9 cellular contexts compared by ENCODE assay signal in genomic region chr17:1362065-1362848, GRCh38. TPM values are rescaled to one million over a fixed set of nuclear protein-coding genes. Genes with fewer than 3 reads are reported as not detected.
DNase-seq lines count a peak whose midpoint lies in the region; ATAC-seq, FAIRE-seq and TF ChIP-seq lines count a peak whose summit lies in the region.
"Had no signal": no experiment of that assay in that cellular context is flagged by ENCODE, and none has a peak within 500 bp of the region (broad histone marks: within the 10 kb centered on the region; RNA-seq: fewer than 3 reads in every experiment).

No MANE protein-coding gene starts in this region.

- peaks cover 61% of the 10 kb centered on the region for H4K20me1 ChIP-seq in Karpas-422 (ENCODE audit: insufficient read depth, low read depth, low read length)
- H4K20me1 ChIP-seq in GM12878 (ENCODE audit: control insufficient read depth, insufficient read depth), result peaks cover 3% of the 10 kb centered on the region; the same call in 1 of the 2 replicates

- intact Hi-C loops in CD4-positive, alpha-beta T cell (cut with DNase I, micrococcal nuclease), result no loop called here
- intact Hi-C loops in GM12878 (cut with micrococcal nuclease; ENCODE audit: unreplicated experiment), result no loop called here

- no peak for TF ChIP-seq RAD21 in GM12878 (IDR thresholded peaks at IDR 0.05; ENCODE audit: insufficient read depth, low read depth, low read length)

- ATAC-seq in CD4-positive, alpha-beta T cell (ENCODE audit: poor library complexity), result peak; percentile 78
- ATAC-seq in GM12878 (0 out of 3 replicates have a peak, but pooled peaks have one; percentile 18), GM18858 (IDR thresholded peaks at IDR 0.05; ENCODE audit: unreplicated experiment) (no peak)

- no peak for TF ChIP-seq CTCF in CD4-positive, alpha-beta T cell (IDR thresholded peaks at IDR 0.05)
- no peak for TF ChIP-seq CTCF in GM12878 (IDR thresholded peaks at IDR 0.05 in 2 of 3, conservative IDR thresholded peaks at IDR 0.05 in 1 of 3; ENCODE audit: control insufficient read depth in 2 of 3, extremely low read depth in 1 of 3, insufficient read depth in 1 of 3, low read depth in 3 of 3, low read length in 3 of 3)
- TF ChIP-seq CTCF in neural crest cell (conservative IDR thresholded peaks at IDR 0.05), result no peak

- RAD21 ChIA-PET in GM12878 (lab: Charles Lee; ENCODE audit: unreplicated experiment), result interaction anchor here (0.7 to 2.5 kb wide), 9 partner anchors 9 to 268 kb away, joined by 3 to 29 read pairs (median 4); partner anchors contain the start of genes CRK and INPP5K

- H3K4me1 Mint-ChIP-seq in CD4-positive, alpha-beta T cell (ENCODE audit: low read depth), result peaks cover 67% of the 10 kb centered on the region
- H3K4me1 Mint-ChIP-seq in neural crest cell, result peaks cover 33% of the 10 kb centered on the region

- POLR2A ChIA-PET in CD4-positive, alpha-beta T cell (lab: Charles Lee), result interaction anchor here (0.8 to 6.7 kb wide), 11 partner anchors 9 to 322 kb away, joined by 3 to 98 read pairs (median 5); partner anchors contain the start of genes CRK, INPP5K and YWHAE
- POLR2A ChIA-PET in GM12878 (lab: Charles Lee), result interaction anchor here (0.6 to 1.9 kb wide), 12 partner anchors 15 to 647 kb away, joined by 3 to 14 read pairs (median 3); partner anchors contain the start of gene INPP5K

- in situ Hi-C loops in GM12878 (cut with MboI), result no loop called here

- H2AFZ ChIP-seq in Karpas-422 (ENCODE audit: low read length) (no peak overlapping the region), GM12878 (ENCODE audit: control insufficient read depth, low read depth, low read length) (no peak overlapping the region)

- BruUV-seq in GM12878 (replicated peaks; lab: Mats Ljungman, UMichigan), result no TSS peak

- H3K36me3 Mint-ChIP-seq in CD4-positive, alpha-beta T cell (ENCODE audit: low read depth), result peaks cover 64% of the 10 kb centered on the region
- H3K36me3 Mint-ChIP-seq in neural crest cell (ENCODE audit: low read depth), result peaks cover 28% of the 10 kb centered on the region

- no peaks in the 10 kb centered on the region for H3K9me2 ChIP-seq in Karpas-422 (replicated peaks; ENCODE audit: insufficient read depth, low read length)

- H3K36me3 ChIP-seq in Karpas-422 (ENCODE audit: insufficient read depth, low read length) (peaks cover 45% of the 10 kb centered on the region), GM12878 (ENCODE audit: control insufficient read depth in 2 of 2, insufficient read depth in 2 of 2, low read length in 1 of 2) (peaks cover 11 to 22% of the 10 kb centered on the region in 2 experiments)

- no peak for FAIRE-seq in GM12878 (lab: Jason Lieb, UNC)

- no peak for TF ChIP-seq POLR2A in GM12878 (IDR thresholded peaks at IDR 0.05; ENCODE audit: low read depth, low read length)

- peaks cover 36% of the 10 kb centered on the region for H3K4me1 ChIP-seq in Karpas-422 (ENCODE audit: low read length)
- H3K4me1 ChIP-seq in GM12878 (ENCODE audit: control insufficient read depth, insufficient read depth, low read length), result peaks cover 33% of the 10 kb centered on the region

- H3K27me3 Mint-ChIP-seq in CD4-positive, alpha-beta T cell, result no peaks in the 10 kb centered on the region
- no peaks in the 10 kb centered on the region for H3K27me3 Mint-ChIP-seq in neural crest cell (ENCODE audit: low read depth)

- H3K27me3 ChIP-seq in CD4-positive, alpha-beta T cell (ENCODE audit: control insufficient read depth, insufficient read depth, low read length), result no peaks in the 10 kb centered on the region
- H3K27me3 ChIP-seq in Karpas-422 (ENCODE audit: low read length) (no peaks in the 10 kb centered on the region), GM12878 (replicated peaks in 1 of 2; ENCODE audit: control insufficient read depth in 2 of 2, insufficient read depth in 2 of 2, low read length in 1 of 2) (no peaks in the 10 kb centered on the region)

- CTCF ChIA-PET in CD4-positive, alpha-beta T cell (lab: Charles Lee), result interaction anchor here (0.6 to 2.4 kb wide), 6 partner anchors 21 to 154 kb away, joined by 3 to 16 read pairs (median 4); partner anchors contain the start of gene INPP5K
- CTCF ChIA-PET in GM12878 (lab: Yijun Ruan, JAX), result interaction anchor here (0.6 to 2.9 kb wide), 14 partner anchors 9 to 306 kb away, joined by 3 to 27 read pairs (median 4); partner anchors contain the start of gene INPP5K

- peak in 4 of 10 experiments; percentile 15 to 23 (median 18) for DNase-seq in CD4-positive, alpha-beta T cell
- no peak for DNase-seq in Karpas-422
- no peak for DNase-seq in GM12878 (ENCODE audit: low read depth, low spot score)
- DNase-seq in neural crest cell (ENCODE audit: low read depth, low spot score), result no peak
- no peak for DNase-seq in NCI-H526 treated with DMSO at 0.1 percent for 48 hours (lab: John Stamatoyannopoulos, UW)
- DNase-seq in GM19238 (ENCODE audit: insufficient read length, low spot score), result no peak
- no peak for DNase-seq in cortex of kidney (lab: John Stamatoyannopoulos, UW)

- WGBS in GM12878 (ENCODE audit: insufficient coverage, insufficient replicate concordance, low lambda C conversion rate, missing lambda C conversion rate), result 35% methylated on average over 10 of the region's 10 CpGs

- peak overlapping the region; percentile 71 for H3K4me3 Mint-ChIP-seq in CD4-positive, alpha-beta T cell
- H3K4me3 Mint-ChIP-seq in neural crest cell, result peak overlapping the region; percentile 15

- no peaks in the 10 kb centered on the region for H3K9me3 Mint-ChIP-seq in CD4-positive, alpha-beta T cell
- H3K9me3 Mint-ChIP-seq in neural crest cell, result no peaks in the 10 kb centered on the region

- peak overlapping the region; percentile 76 for H3K27ac Mint-ChIP-seq in CD4-positive, alpha-beta T cell
- no peak overlapping the region for H3K27ac Mint-ChIP-seq in neural crest cell (ENCODE audit: unreplicated experiment)

- H3K9ac ChIP-seq in Karpas-422 (ENCODE audit: low read length), result no peak overlapping the region
- H3K9ac ChIP-seq in GM12878 (ENCODE audit: control insufficient read depth, insufficient read depth, low read length), result no peak overlapping the region

- SMC1A ChIA-PET in GM12878 (lab: Charles Lee; ENCODE audit: uncharacterized antibody, unreplicated experiment), result interaction anchor here (0.7 to 2.7 kb wide), 21 partner anchors 9 to 268 kb away, joined by 3 to 16 read pairs (median 3); partner anchors contain the start of gene INPP5K

- H3K79me2 ChIP-seq in Karpas-422 (ENCODE audit: low read length), result peaks cover 86% of the 10 kb centered on the region
- H3K79me2 ChIP-seq in GM12878 (ENCODE audit: control insufficient read depth, insufficient read depth, low read length), result peaks cover 74% of the 10 kb centered on the region

- H3K4me3 ChIP-seq in Karpas-422 (ENCODE audit: low read length) (no peak overlapping the region), GM12878 (0 out of 2 replicates have a peak overlapping the region, but pooled peaks have one; percentile 21)

- H3K27ac ChIP-seq in CD4-positive, alpha-beta T cell (ENCODE audit: low read depth, low read length), result peak overlapping the region; percentile 24
- H3K27ac ChIP-seq in Karpas-422 (ENCODE audit: low read length) (peak overlapping the region; percentile 0; the same call in 1 of the 2 replicates), GM12878 (ENCODE audit: control insufficient read depth, insufficient read depth) (no peak overlapping the region; the same call in 1 of the 2 replicates)
- H3K27ac ChIP-seq: epithelial cell of prostate had no signal

- TF ChIP-seq EP300 in GM12878 (IDR thresholded peaks at IDR 0.05; ENCODE audit: borderline replicate concordance in 1 of 2, control insufficient read depth in 1 of 2, low read depth in 2 of 2, low read length in 2 of 2), result no peak

- no peaks in the 10 kb centered on the region for H3K9me3 ChIP-seq in CD4-positive, alpha-beta T cell (ENCODE audit: control insufficient read depth, low read length)
- no peaks in the 10 kb centered on the region for H3K9me3 ChIP-seq in Karpas-422 (ENCODE audit: low read length)
- no peaks in the 10 kb centered on the region for H3K9me3 ChIP-seq in GM12878 (replicated peaks; ENCODE audit: control insufficient read depth, insufficient read depth, low read length)

- H3K4me2 ChIP-seq in Karpas-422 (ENCODE audit: low read depth, low read length, poor library complexity, severe bottlenecking) (no peak overlapping the region), GM12878 (ENCODE audit: control insufficient read depth, insufficient read depth) (no peak overlapping the region; the same call in 1 of the 2 replicates)

TF ChIP-seq in GM12878, 131 proteins besides CTCF, POLR2A, EP300 and RAD21:
- TF ChIP-seq POLR2AphosphoS5 (IDR thresholded peaks at IDR 0.05; ENCODE audit: low read length) (peak; percentile 49; the same call in 1 of the 2 replicates), BCL11A (IDR thresholded peaks at IDR 0.05; ENCODE audit: low read depth, low read length) (no peak)

RNA-seq across cellular contexts. Expression of gene YWHAE, which starts 37.8 kb away (rescaled TPM):
- 100 to 1,000 TPM; 116 to 133 TPM for total RNA-seq in CD4-positive, alpha-beta T cell
- total RNA-seq in Karpas-422 (2014; rRNA removed; shearing (Covaris generic); ENCODE audit: low replicate concordance), result 189 and 298 TPM in 2 replicates
- 188 and 201 TPM in 2 replicates for total RNA-seq in GM12878 (2013; cell fraction: nucleolus; rRNA removed)
- 189 and 192 TPM in 2 replicates for total RNA-seq in GM12878 (2014; rRNA removed)
- total RNA-seq in GM12878 (2014; rRNA removed; fragmentation: Illumina TruSeq; extraction: Trizol), result 250 and 257 TPM in 2 replicates
- 452 and 460 TPM in 2 replicates for total RNA-seq in GM12878 (2021)
- polyA plus RNA-seq in GM12878 (2011; ENCODE audit: low read depth), result 194 TPM
- 651 and 809 TPM in 2 replicates for polyA plus RNA-seq in GM12878 (2011; rRNA removed)
- 448 and 455 TPM in 2 replicates for polyA plus RNA-seq in GM12878 (2011; cell fraction: cytosol; rRNA removed)
- polyA plus RNA-seq in GM12878 (2011; cell fraction: nucleus; rRNA removed), result 177 and 272 TPM in 2 replicates
- 300 and 352 TPM in 2 replicates for polyA plus RNA-seq in GM12878 (2012)
- 487 and 489 TPM in 2 replicates for polyA plus RNA-seq in GM12878 (2014; fragmentation: Illumina TruSeq; extraction: Trizol)
- 100 to 1,000 TPM; 369 to 425 TPM for polyA plus RNA-seq in GM12878 (2014; fragmentation: Nextera tagmentation; extraction: Ambion mirVana)
- 427 and 526 TPM in 2 replicates for polyA plus RNA-seq in GM12878 (2014; rRNA removed)
- 100 to 1,000 TPM; 611 to 616 TPM for polyA plus RNA-seq in GM12878 (2016; fragmentation: Nextera tagmentation; extraction: Ambion mirVana)
- 509 and 565 TPM in 2 replicates for polyA minus RNA-seq in GM12878 (2011; rRNA and poly(A)+ RNA removed)
- 285 and 303 TPM in 2 replicates for polyA minus RNA-seq in GM12878 (2011; cell fraction: cytosol; rRNA and poly(A)+ RNA removed)
- polyA minus RNA-seq in GM12878 (2011; cell fraction: nucleus; rRNA and poly(A)+ RNA removed), result 71.7 and 98.4 TPM in 2 replicates
- 1,231 and 1,295 TPM in 2 replicates for total RNA-seq in neural crest cell
